1 cellular context compared by ENCODE assay signal in the genomic region with DNA sequence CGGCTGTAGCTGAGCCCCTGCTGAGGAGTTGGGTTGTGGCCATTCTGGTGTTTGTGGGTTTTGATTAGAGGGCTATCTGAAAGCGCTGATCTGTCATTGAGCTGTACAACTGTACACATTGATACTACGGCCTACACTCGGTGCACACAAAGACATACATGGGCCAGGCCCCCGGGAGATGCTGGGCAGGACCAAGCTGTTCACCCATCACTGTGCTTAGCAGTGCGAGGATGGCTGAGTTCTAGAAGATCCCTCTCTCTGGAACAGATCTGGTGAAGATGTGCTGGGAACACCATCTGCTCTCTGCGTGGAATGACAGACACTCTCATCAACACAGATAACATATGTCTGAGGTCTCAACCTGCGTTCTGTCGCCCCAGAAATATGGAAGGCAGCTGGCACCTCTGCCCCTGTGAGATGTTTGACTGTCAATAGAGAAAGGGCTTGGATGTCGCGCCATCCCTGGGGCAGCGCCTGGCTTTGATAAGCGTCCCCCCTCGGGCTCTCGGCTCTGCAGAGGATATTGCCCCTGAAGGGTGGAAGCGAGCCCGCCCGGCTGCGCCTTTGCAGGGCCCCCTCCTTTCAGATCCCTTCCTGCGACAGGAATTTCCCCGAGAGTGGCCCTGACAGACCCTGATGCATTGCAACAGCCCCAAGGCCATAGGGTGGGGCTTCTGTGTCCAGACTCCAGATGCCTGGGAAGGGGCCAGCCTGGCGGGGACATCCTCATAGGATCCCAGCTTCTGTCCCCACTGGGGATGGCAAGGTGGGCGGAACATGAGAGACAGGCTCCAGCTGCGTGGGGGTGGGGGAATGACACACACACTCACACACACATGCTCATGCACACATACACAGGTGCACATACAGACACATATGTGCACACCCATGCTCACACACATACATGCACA.
TF ChIP-seq lines count a peak whose summit lies in the region.

No MANE protein-coding gene starts in this region.

TF ChIP-seq in H1, 55 proteins besides CTCF, POLR2A, EP300 and RAD21:
- no peak for TF ChIP-seq JUND (IDR thresholded peaks at IDR 0.05; ENCODE audit: low read length)
- TF ChIP-seq E2F6 (IDR thresholded peaks at IDR 0.05) = no peak
- TF ChIP-seq CEBPB (IDR thresholded peaks at IDR 0.05; ENCODE audit: low read depth, low read length) = no peak
- TF ChIP-seq HDAC6 (IDR thresholded peaks at IDR 0.05; ENCODE audit: low read depth, low read length) = no peak
- no peak for TF ChIP-seq POLR2AphosphoS5 (IDR thresholded peaks at IDR 0.05; ENCODE audit: low read depth, low read length)
- TF ChIP-seq SIN3A (conservative IDR thresholded peaks at IDR 0.05 in 1 of 2, IDR thresholded peaks at IDR 0.05 in 1 of 2; ENCODE audit: low read depth in 1 of 2, low read length in 2 of 2) = no peak
- TF ChIP-seq BCL11A (IDR thresholded peaks at IDR 0.05; ENCODE audit: low read depth in 2 of 2, low read length in 2 of 2) = no peak
- no peak for TF ChIP-seq TAF7 (optimal IDR thresholded peaks at IDR 0.05; ENCODE audit: borderline replicate concordance, low read depth, low read length)
- TF ChIP-seq, protein P1, sequence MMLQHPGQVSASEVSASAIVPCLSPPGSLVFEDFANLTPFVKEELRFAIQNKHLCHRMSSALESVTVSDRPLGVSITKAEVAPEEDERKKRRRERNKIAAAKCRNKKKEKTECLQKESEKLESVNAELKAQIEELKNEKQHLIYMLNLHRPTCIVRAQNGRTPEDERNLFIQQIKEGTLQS (IDR thresholded peaks at IDR 0.05; ENCODE audit: insufficient read depth, low read depth, low read length) = no peak
- no peak for TF ChIP-seq POU5F1 (IDR thresholded peaks at IDR 0.05; ENCODE audit: low read depth, low read length)
- TF ChIP-seq ZNF274 (IDR thresholded peaks at IDR 0.05; ENCODE audit: borderline replicate concordance, extremely low read depth, low read length) = no peak
- TF ChIP-seq RBBP5 (IDR thresholded peaks at IDR 0.05; ENCODE audit: borderline replicate concordance, low read depth, low read length) = no peak
- TF ChIP-seq FOSL1 (IDR thresholded peaks at IDR 0.05; ENCODE audit: insufficient read depth, low read depth, low read length) = no peak
- TF ChIP-seq KDM4A (IDR thresholded peaks at IDR 0.05; ENCODE audit: low read depth, low read length, severe bottlenecking) = no peak
- TF ChIP-seq MAX (IDR thresholded peaks at IDR 0.05) = no peak
- TF ChIP-seq CTBP2 (IDR thresholded peaks at IDR 0.05; ENCODE audit: borderline replicate concordance, insufficient read depth, insufficient read length, low read length) = no peak
- no peak for TF ChIP-seq NRF1 (IDR thresholded peaks at IDR 0.05; ENCODE audit: low read depth, low read length)
- no peak for TF ChIP-seq EZH2 (IDR thresholded peaks at IDR 0.05; ENCODE audit: low read depth, low read length, severe bottlenecking)
- no peak for TF ChIP-seq TCF12 (IDR thresholded peaks at IDR 0.05; ENCODE audit: low read depth, low read length)
TF ChIP-seq in H1: peak in this region for 0.
